15 cellular contexts compared by ENCODE assay signal in the genomic region with DNA sequence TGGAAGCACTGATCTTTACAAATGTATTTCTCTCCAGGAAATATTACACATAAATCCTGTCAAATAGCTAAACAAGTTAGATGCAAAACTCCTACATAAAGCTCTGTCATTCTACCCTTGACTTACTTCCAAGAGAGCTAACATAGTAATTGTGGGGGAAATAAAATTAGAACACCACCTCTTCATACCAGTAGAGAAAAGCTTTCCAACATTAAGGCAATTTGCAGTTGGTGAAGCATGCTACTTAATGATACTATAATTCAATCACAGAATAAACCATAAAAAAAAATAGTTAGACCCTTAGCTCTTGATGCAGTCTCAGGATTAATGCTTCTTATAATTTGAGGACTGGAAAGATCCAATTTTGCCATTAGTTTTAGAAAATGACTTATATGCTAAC. TPM values are rescaled to one million over a fixed set of nuclear protein-coding genes. Genes with fewer than 3 reads are reported as not detected.
DNase-seq lines count a peak whose midpoint lies in the region; ATAC-seq and TF ChIP-seq lines count a peak whose summit lies in the region.
"Had no signal": no experiment of that assay in that cellular context is flagged by ENCODE, and none has a peak within 500 bp of the region (broad histone marks: within the 10 kb centered on the region; RNA-seq: fewer than 3 reads in every experiment).

No MANE protein-coding gene starts in this region.

- H3K27ac Mint-ChIP-seq in WTC11, result peak overlapping the region; percentile 79
- H3K27ac Mint-ChIP-seq: CD4-positive, alpha-beta T cell had no signal

- H3K4me2 ChIP-seq in DND-41 (ENCODE audit: insufficient read depth, low read length) (no peak overlapping the region), osteoblast (ENCODE audit: insufficient read depth, low read length) (no peak overlapping the region)

- no peaks in the 10 kb centered on the region for H3K79me2 ChIP-seq in DND-41 (ENCODE audit: insufficient read depth, low read length)
- no peaks in the 10 kb centered on the region for H3K79me2 ChIP-seq in osteoblast (ENCODE audit: insufficient read depth, low read length)

- POLR2A ChIA-PET in WTC11 (lab: Charles Lee), result no interaction called here

- H3K27me3 ChIP-seq in DND-41 (ENCODE audit: insufficient read depth, low read length, poor library complexity) (no peaks in the 10 kb centered on the region), osteoblast (ENCODE audit: insufficient read depth, low read length) (no peaks in the 10 kb centered on the region), testis (no peaks in the 10 kb centered on the region)

- no peak for TF ChIP-seq POLR2A in testis (IDR thresholded peaks at IDR 0.05)

- H3K4me1 ChIP-seq in DND-41 (ENCODE audit: insufficient read depth, low read length), result no peaks in the 10 kb centered on the region
- H3K4me1 ChIP-seq in osteoblast (ENCODE audit: insufficient read depth, low read length), result no peaks in the 10 kb centered on the region
- no peaks in the 10 kb centered on the region for H3K4me1 ChIP-seq in testis

- H3K9me3 ChIP-seq in DND-41 (ENCODE audit: insufficient read depth, low read length, severe bottlenecking), result no peaks in the 10 kb centered on the region
- H3K9me3 ChIP-seq in osteoblast (ENCODE audit: low read depth, low read length), result no peaks in the 10 kb centered on the region
- no peaks in the 10 kb centered on the region for H3K9me3 ChIP-seq in testis
- H3K9me3 ChIP-seq: HAP-1 had no signal

- CTCF ChIA-PET in WTC11 (lab: Charles Lee), result no interaction called here

- ATAC-seq in DND-41 (ENCODE audit: insufficient read depth, low read depth) (no peak), WTC11 (no peak), GM19397 (IDR thresholded peaks at IDR 0.05; ENCODE audit: unreplicated experiment) (no peak)

- peaks cover 36% of the 10 kb centered on the region for H3K4me1 Mint-ChIP-seq in WTC11

- H3K36me3 ChIP-seq in DND-41 (ENCODE audit: insufficient read depth, low read length) (no peaks in the 10 kb centered on the region), osteoblast (ENCODE audit: insufficient read depth, low read length) (no peaks in the 10 kb centered on the region), testis (ENCODE audit: low read depth, missing control alignments) (no peaks in the 10 kb centered on the region)
- H3K36me3 ChIP-seq: HAP-1 had no signal

- H4K20me1 ChIP-seq in DND-41 (ENCODE audit: insufficient read depth, low read length) (no peaks in the 10 kb centered on the region), osteoblast (ENCODE audit: insufficient read depth, low read length) (no peaks in the 10 kb centered on the region)

- DNase-seq in NCI-H1105 treated with DMSO at 0.1 percent for 48 hours (lab: John Stamatoyannopoulos, UW) (peak; percentile 10), NCI-H1105 (lab: John Stamatoyannopoulos, UW) (no peak), DND-41 (no peak), WTC11 (ENCODE audit: low spot score) (no peak), osteoblast (ENCODE audit: insufficient read length, low spot score, missing footprints) (peak; percentile 11), testis (no peak), Kasumi-1 (lab: John Stamatoyannopoulos, UW) (no peak)
- DNase-seq: AML-193; C1 segment of cervical spinal cord; CD4-positive, alpha-beta T cell; GF-D8 had no signal

- H3K4me3 ChIP-seq in DND-41 (ENCODE audit: low read depth in 1 of 2, low read length in 2 of 2), result no peak overlapping the region
- no peak overlapping the region for H3K4me3 ChIP-seq in osteoblast (ENCODE audit: insufficient read depth, low read length)
- no peak overlapping the region for H3K4me3 ChIP-seq in testis
- H3K4me3 ChIP-seq: HAP-1 had no signal

- peak overlapping the region; percentile 45 for H2AFZ ChIP-seq in DND-41 (ENCODE audit: low read depth, low read length)
- H2AFZ ChIP-seq in osteoblast (ENCODE audit: low read length), result no peak overlapping the region

- no peak overlapping the region for H3K9ac ChIP-seq in DND-41 (ENCODE audit: low read depth, low read length)

- H3K27me3 Mint-ChIP-seq in WTC11 (ENCODE audit: low read depth), result no peaks in the 10 kb centered on the region
- H3K27me3 Mint-ChIP-seq: CD4-positive, alpha-beta T cell had no signal

- H3K4me3 Mint-ChIP-seq in WTC11, result no peak overlapping the region
- H3K4me3 Mint-ChIP-seq: CD4-positive, alpha-beta T cell had no signal

- no peaks in the 10 kb centered on the region for H3K36me3 Mint-ChIP-seq in WTC11

- no peaks in the 10 kb centered on the region for H3K9me3 Mint-ChIP-seq in WTC11
- H3K9me3 Mint-ChIP-seq: CD4-positive, alpha-beta T cell had no signal

- intact Hi-C loops in testis (cut with DNase I; ENCODE audit: low total_unique reads), result no loop called here

- H3K27ac ChIP-seq in DND-41 (ENCODE audit: low read length) (no peak overlapping the region), osteoblast (ENCODE audit: low read depth, low read length) (no peak overlapping the region), testis (no peak overlapping the region)
- H3K27ac ChIP-seq: 22Rv1, HL-60 had no signal

- no peak for TF ChIP-seq CTCF in DND-41 (IDR thresholded peaks at IDR 0.05; ENCODE audit: borderline replicate concordance, extremely low read depth, low read length, poor library complexity, severe bottlenecking)
- no peak for TF ChIP-seq CTCF in WTC11 (IDR thresholded peaks at IDR 0.05)
- no peak for TF ChIP-seq CTCF in osteoblast (IDR thresholded peaks at IDR 0.05; ENCODE audit: extremely low read depth, low read depth, low read length)
- TF ChIP-seq CTCF in testis (IDR thresholded peaks at IDR 0.05), result no peak

TF ChIP-seq in WTC11, 78 proteins besides CTCF, POLR2A, EP300 and RAD21:
- TF ChIP-seq, protein P1, sequence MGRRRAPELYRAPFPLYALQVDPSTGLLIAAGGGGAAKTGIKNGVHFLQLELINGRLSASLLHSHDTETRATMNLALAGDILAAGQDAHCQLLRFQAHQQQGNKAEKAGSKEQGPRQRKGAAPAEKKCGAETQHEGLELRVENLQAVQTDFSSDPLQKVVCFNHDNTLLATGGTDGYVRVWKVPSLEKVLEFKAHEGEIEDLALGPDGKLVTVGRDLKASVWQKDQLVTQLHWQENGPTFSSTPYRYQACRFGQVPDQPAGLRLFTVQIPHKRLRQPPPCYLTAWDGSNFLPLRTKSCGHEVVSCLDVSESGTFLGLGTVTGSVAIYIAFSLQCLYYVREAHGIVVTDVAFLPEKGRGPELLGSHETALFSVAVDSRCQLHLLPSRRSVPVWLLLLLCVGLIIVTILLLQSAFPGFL (CRISPR knock-in tag; IDR thresholded peaks at IDR 0.05; ENCODE audit: borderline replicate concordance), result no peak
- TF ChIP-seq ZNF423 (CRISPR knock-in tag; IDR thresholded peaks at IDR 0.05) (no peak), ATF1 (CRISPR knock-in tag; IDR thresholded peaks at IDR 0.05) (no peak)
- TF ChIP-seq, protein P2, sequence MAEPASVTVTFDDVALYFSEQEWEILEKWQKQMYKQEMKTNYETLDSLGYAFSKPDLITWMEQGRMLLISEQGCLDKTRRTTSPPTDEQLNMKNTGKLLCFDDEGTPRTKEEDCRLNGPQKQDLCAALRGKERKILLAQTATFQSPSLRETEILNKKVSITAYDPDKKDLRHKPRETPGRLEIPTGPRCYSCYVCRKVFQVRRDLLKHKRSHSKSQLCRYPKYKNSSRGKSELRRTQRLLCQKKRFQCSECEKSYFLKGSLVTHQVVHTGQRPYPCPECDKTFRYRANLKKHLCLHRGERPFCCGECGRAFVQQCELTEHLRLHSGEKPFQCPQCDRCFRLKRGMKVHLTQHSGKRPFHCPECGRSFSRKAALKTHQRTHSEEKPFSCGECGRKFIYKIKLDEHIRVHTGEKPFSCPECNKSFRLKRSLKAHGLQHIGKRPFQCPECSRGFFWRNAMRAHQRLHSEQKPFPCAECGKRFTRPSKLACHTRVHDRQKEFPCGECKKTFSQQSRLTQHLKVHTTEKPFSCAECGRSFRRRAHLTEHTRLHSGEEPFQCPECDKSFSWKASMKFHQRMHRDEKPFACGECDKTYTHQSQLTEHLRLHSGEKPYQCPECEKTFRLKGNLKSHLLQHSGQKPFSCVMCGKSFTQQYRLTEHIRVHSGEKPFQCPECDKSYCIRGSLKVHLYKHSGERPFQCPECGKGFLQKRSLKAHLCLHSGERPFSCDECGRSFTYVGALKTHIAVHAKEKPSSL (CRISPR knock-in tag; conservative IDR thresholded peaks at IDR 0.05), result no peak
- TF ChIP-seq, protein P3, sequence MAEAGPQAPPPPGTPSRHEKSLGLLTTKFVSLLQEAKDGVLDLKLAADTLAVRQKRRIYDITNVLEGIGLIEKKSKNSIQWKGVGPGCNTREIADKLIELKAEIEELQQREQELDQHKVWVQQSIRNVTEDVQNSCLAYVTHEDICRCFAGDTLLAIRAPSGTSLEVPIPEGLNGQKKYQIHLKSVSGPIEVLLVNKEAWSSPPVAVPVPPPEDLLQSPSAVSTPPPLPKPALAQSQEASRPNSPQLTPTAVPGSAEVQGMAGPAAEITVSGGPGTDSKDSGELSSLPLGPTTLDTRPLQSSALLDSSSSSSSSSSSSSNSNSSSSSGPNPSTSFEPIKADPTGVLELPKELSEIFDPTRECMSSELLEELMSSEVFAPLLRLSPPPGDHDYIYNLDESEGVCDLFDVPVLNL (CRISPR knock-in tag; IDR thresholded peaks at IDR 0.05; ENCODE audit: borderline replicate concordance, low read depth), result no peak

RNA-seq across cellular contexts. Expression of a gene that starts 35.2 kb away (rescaled TPM):
- total RNA-seq in WTC11 (2021) (29.2 to 33.3 TPM (median 32.2 TPM) in 3 replicates), osteoblast (2.5 and 35.1 TPM in 2 replicates), testis (1 to 10 TPM; 1.4 to 3.9 TPM)
- polyA plus RNA-seq in testis (ENCODE audit: insufficient read depth, low read depth, low replicate concordance), result 2.0 TPM

Comparison
In these comparisons a context has a peak if more than half of its experiments do, and no peak if none do; other contexts are left out.
1. DNase-seq: peak in NCI-H1105 treated with DMSO at 0.1 percent for 48 hours (single experiment) and osteoblast (single experiment); none in NCI-H1105 (single experiment), DND-41 (single experiment), WTC11 (single experiment), testis (single experiment) and Kasumi-1 (0 of 2).